ENCODE assay signal across 1 cellular context in the genomic region with DNA sequence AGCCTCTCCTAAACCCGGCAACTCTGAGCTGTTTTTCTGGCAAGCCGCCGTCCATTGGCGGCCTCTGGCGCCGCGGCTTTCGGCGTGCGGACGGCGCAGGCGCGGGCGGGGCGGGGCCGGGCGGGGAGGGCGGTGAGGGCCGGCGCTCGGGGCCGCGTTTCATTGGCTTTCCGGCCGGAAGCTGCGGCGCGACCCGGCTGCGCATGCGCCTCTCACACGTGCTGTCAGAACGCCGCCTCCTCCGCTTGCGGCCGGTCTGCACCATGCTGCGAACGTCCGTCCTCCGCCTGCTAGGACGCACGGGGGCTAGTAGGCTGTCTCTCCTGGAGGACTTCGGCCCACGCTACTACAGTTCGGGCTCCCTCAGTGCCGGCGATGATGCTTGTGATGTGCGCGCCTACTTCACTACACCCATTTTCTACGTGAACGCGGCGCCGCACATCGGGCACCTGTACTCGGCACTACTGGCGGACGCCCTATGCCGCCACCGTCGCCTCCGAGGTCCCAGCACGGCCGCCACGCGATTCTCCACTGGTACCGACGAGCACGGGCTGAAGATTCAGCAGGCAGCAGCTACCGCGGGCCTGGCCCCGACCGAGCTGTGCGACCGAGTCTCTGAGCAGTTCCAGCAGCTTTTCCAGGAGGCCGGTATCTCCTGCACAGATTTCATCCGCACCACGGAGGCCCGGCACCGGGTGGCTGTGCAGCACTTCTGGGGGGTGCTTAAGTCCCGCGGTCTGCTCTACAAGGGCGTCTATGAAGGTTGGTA.
TF ChIP-seq lines count a peak whose summit lies in the region.

Gene MARS2, plus strand, starts transcription at position 227 of the 769 bp plus-strand sequence. Its CDS starts 37 bp downstream, at position 264.

TF ChIP-seq in HepG2, 621 proteins besides CTCF, POLR2A, EP300 and RAD21 (continued from another document and continues in another):
- TF ChIP-seq TFDP1 (CRISPR knock-in tag; IDR thresholded peaks at IDR 0.05; ENCODE audit: borderline replicate concordance), result peak; percentile 81
- no peak for TF ChIP-seq ZMAT3 (CRISPR knock-in tag; conservative IDR thresholded peaks at IDR 0.05)
- TF ChIP-seq, protein P1, sequence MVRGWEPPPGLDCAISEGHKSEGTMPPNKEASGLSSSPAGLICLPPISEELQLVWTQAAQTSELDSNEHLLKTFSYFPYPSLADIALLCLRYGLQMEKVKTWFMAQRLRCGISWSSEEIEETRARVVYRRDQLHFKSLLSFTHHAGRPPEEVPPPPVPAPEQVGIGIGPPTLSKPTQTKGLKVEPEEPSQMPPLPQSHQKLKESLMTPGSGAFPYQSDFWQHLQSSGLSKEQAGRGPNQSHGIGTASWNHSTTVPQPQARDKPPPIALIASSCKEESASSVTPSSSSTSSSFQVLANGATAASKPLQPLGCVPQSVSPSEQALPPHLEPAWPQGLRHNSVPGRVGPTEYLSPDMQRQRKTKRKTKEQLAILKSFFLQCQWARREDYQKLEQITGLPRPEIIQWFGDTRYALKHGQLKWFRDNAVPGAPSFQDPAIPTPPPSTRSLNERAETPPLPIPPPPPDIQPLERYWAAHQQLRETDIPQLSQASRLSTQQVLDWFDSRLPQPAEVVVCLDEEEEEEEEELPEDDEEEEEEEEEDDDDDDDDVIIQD (CRISPR knock-in tag; IDR thresholded peaks at IDR 0.05; ENCODE audit: low read depth), result no peak
- no peak for TF ChIP-seq RAD51 (IDR thresholded peaks at IDR 0.05; ENCODE audit: borderline replicate concordance)
- TF ChIP-seq, protein P2, sequence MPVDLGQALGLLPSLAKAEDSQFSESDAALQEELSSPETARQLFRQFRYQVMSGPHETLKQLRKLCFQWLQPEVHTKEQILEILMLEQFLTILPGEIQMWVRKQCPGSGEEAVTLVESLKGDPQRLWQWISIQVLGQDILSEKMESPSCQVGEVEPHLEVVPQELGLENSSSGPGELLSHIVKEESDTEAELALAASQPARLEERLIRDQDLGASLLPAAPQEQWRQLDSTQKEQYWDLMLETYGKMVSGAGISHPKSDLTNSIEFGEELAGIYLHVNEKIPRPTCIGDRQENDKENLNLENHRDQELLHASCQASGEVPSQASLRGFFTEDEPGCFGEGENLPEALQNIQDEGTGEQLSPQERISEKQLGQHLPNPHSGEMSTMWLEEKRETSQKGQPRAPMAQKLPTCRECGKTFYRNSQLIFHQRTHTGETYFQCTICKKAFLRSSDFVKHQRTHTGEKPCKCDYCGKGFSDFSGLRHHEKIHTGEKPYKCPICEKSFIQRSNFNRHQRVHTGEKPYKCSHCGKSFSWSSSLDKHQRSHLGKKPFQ (CRISPR knock-in tag; IDR thresholded peaks at IDR 0.05; ENCODE audit: insufficient replicate concordance), result no peak
- TF ChIP-seq HES4 (CRISPR knock-in tag; IDR thresholded peaks at IDR 0.05; ENCODE audit: borderline replicate concordance), result peak; percentile 22; the same call in 1 of the 2 replicates
- TF ChIP-seq SP4 (CRISPR knock-in tag; IDR thresholded peaks at IDR 0.05), result peak; percentile 65; the same call in 1 of the 2 replicates
- TF ChIP-seq ZNF790 (CRISPR knock-in tag; IDR thresholded peaks at IDR 0.05; ENCODE audit: borderline replicate concordance), result no peak
- TF ChIP-seq PHF21A (CRISPR knock-in tag; IDR thresholded peaks at IDR 0.05), result peak; percentile 45; the same call in 1 of the 2 replicates
- no peak for TF ChIP-seq ZNF75D (CRISPR knock-in tag; IDR thresholded peaks at IDR 0.05; ENCODE audit: borderline replicate concordance)
- TF ChIP-seq ZFX (CRISPR knock-in tag; IDR thresholded peaks at IDR 0.05; ENCODE audit: low read depth), result peak; percentile 85
- TF ChIP-seq CREM (IDR thresholded peaks at IDR 0.05), result no peak
- TF ChIP-seq CREM (CRISPR knock-in tag; IDR thresholded peaks at IDR 0.05), result no peak
- peak; percentile 71; the same call in 1 of the 2 replicates for TF ChIP-seq GATA4 (IDR thresholded peaks at IDR 0.05; ENCODE audit: borderline replicate concordance, low read depth)
- TF ChIP-seq, protein P3, sequence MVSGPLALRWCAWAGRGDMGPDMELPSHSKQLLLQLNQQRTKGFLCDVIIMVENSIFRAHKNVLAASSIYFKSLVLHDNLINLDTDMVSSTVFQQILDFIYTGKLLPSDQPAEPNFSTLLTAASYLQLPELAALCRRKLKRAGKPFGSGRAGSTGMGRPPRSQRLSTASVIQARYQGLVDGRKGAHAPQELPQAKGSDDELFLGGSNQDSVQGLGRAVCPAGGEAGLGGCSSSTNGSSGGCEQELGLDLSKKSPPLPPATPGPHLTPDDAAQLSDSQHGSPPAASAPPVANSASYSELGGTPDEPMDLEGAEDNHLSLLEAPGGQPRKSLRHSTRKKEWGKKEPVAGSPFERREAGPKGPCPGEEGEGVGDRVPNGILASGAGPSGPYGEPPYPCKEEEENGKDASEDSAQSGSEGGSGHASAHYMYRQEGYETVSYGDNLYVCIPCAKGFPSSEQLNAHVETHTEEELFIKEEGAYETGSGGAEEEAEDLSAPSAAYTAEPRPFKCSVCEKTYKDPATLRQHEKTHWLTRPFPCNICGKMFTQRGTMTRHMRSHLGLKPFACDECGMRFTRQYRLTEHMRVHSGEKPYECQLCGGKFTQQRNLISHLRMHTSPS (CRISPR knock-in tag; IDR thresholded peaks at IDR 0.05; ENCODE audit: low read depth), result peak; percentile 44; the same call in 1 of the 2 replicates
- TF ChIP-seq CEBPZ (IDR thresholded peaks at IDR 0.05; ENCODE audit: low read length), result no peak
- TF ChIP-seq ZNF496 (CRISPR knock-in tag; IDR thresholded peaks at IDR 0.05; ENCODE audit: insufficient replicate concordance), result no peak
- no peak; the same call in 1 of the 2 replicates for TF ChIP-seq STAG1 (CRISPR knock-in tag; IDR thresholded peaks at IDR 0.05)
- TF ChIP-seq, protein P4, sequence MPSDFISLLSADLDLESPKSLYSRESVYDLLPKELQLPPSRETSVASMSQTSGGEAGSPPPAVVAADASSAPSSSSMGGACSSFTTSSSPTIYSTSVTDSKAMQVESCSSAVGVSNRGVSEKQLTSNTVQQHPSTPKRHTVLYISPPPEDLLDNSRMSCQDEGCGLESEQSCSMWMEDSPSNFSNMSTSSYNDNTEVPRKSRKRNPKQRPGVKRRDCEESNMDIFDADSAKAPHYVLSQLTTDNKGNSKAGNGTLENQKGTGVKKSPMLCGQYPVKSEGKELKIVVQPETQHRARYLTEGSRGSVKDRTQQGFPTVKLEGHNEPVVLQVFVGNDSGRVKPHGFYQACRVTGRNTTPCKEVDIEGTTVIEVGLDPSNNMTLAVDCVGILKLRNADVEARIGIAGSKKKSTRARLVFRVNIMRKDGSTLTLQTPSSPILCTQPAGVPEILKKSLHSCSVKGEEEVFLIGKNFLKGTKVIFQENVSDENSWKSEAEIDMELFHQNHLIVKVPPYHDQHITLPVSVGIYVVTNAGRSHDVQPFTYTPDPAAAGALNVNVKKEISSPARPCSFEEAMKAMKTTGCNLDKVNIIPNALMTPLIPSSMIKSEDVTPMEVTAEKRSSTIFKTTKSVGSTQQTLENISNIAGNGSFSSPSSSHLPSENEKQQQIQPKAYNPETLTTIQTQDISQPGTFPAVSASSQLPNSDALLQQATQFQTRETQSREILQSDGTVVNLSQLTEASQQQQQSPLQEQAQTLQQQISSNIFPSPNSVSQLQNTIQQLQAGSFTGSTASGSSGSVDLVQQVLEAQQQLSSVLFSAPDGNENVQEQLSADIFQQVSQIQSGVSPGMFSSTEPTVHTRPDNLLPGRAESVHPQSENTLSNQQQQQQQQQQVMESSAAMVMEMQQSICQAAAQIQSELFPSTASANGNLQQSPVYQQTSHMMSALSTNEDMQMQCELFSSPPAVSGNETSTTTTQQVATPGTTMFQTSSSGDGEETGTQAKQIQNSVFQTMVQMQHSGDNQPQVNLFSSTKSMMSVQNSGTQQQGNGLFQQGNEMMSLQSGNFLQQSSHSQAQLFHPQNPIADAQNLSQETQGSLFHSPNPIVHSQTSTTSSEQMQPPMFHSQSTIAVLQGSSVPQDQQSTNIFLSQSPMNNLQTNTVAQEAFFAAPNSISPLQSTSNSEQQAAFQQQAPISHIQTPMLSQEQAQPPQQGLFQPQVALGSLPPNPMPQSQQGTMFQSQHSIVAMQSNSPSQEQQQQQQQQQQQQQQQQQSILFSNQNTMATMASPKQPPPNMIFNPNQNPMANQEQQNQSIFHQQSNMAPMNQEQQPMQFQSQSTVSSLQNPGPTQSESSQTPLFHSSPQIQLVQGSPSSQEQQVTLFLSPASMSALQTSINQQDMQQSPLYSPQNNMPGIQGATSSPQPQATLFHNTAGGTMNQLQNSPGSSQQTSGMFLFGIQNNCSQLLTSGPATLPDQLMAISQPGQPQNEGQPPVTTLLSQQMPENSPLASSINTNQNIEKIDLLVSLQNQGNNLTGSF (CRISPR knock-in tag; IDR thresholded peaks at IDR 0.05), result 0 out of 2 replicates have a peak, but pooled peaks have one; percentile 8
- TF ChIP-seq, protein P5, sequence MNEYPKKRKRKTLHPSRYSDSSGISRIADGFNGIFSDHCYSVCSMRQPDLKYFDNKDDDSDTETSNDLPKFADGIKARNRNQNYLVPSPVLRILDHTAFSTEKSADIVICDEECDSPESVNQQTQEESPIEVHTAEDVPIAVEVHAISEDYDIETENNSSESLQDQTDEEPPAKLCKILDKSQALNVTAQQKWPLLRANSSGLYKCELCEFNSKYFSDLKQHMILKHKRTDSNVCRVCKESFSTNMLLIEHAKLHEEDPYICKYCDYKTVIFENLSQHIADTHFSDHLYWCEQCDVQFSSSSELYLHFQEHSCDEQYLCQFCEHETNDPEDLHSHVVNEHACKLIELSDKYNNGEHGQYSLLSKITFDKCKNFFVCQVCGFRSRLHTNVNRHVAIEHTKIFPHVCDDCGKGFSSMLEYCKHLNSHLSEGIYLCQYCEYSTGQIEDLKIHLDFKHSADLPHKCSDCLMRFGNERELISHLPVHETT (CRISPR knock-in tag; conservative IDR thresholded peaks at IDR 0.05), result no peak; the same call in 1 of the 2 replicates
- TF ChIP-seq KDM5B (CRISPR knock-in tag; IDR thresholded peaks at IDR 0.05; ENCODE audit: borderline replicate concordance), result peak; percentile 94
- TF ChIP-seq GPN1 (CRISPR knock-in tag; IDR thresholded peaks at IDR 0.05; ENCODE audit: borderline replicate concordance), result no peak; the same call in 1 of the 2 replicates
- no peak for TF ChIP-seq CBX2 (IDR thresholded peaks at IDR 0.05; ENCODE audit: low read depth, low read length)
- TF ChIP-seq CBX2 (CRISPR knock-in tag; IDR thresholded peaks at IDR 0.05; ENCODE audit: low read depth), result no peak
- no peak for TF ChIP-seq JDP2 (CRISPR knock-in tag; IDR thresholded peaks at IDR 0.05; ENCODE audit: borderline replicate concordance)
- no peak for TF ChIP-seq NFIB (CRISPR knock-in tag; IDR thresholded peaks at IDR 0.05; ENCODE audit: borderline replicate concordance)
- TF ChIP-seq, protein P6, sequence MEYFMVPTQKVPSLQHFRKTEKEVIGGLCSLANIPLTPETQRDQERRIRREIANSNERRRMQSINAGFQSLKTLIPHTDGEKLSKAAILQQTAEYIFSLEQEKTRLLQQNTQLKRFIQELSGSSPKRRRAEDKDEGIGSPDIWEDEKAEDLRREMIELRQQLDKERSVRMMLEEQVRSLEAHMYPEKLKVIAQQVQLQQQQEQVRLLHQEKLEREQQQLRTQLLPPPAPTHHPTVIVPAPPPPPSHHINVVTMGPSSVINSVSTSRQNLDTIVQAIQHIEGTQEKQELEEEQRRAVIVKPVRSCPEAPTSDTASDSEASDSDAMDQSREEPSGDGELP (IDR thresholded peaks at IDR 0.05; ENCODE audit: borderline replicate concordance, low read depth), result no peak
- no peak for TF ChIP-seq RCOR2 (CRISPR knock-in tag; IDR thresholded peaks at IDR 0.05)
- TF ChIP-seq ZNF782 (CRISPR knock-in tag; IDR thresholded peaks at IDR 0.05; ENCODE audit: borderline replicate concordance), result peak; percentile 84; the same call in 1 of the 2 replicates
- TF ChIP-seq SIN3A (IDR thresholded peaks at IDR 0.05; ENCODE audit: borderline replicate concordance, low read depth, low read length), result peak; percentile 98
- peak; percentile 95 for TF ChIP-seq TGIF2 (CRISPR knock-in tag; IDR thresholded peaks at IDR 0.05)
- 0 out of 2 replicates have a peak, but pooled peaks have one; percentile 51 for TF ChIP-seq ZNF224 (CRISPR knock-in tag; IDR thresholded peaks at IDR 0.05)
- no peak for TF ChIP-seq MED13 (CRISPR knock-in tag; IDR thresholded peaks at IDR 0.05)
- TF ChIP-seq FOXC1 (CRISPR knock-in tag; IDR thresholded peaks at IDR 0.05; ENCODE audit: borderline replicate concordance), result peak; percentile 61; the same call in 1 of the 2 replicates
- peak; percentile 83 for TF ChIP-seq ARHGAP35 (CRISPR knock-in tag; IDR thresholded peaks at IDR 0.05; ENCODE audit: borderline replicate concordance)
- peak; percentile 73 for TF ChIP-seq SP2 (CRISPR knock-in tag; IDR thresholded peaks at IDR 0.05)
- no peak for TF ChIP-seq NFRKB (IDR thresholded peaks at IDR 0.05)
- no peak for TF ChIP-seq ATF3 (CRISPR knock-in tag; IDR thresholded peaks at IDR 0.05)
- peak; percentile 84; the same call in 1 of the 2 replicates for TF ChIP-seq HOXA3 (CRISPR knock-in tag; IDR thresholded peaks at IDR 0.05)
- TF ChIP-seq SOX6 (IDR thresholded peaks at IDR 0.05), result no peak
- TF ChIP-seq SOX6 (CRISPR knock-in tag; IDR thresholded peaks at IDR 0.05), result peak; percentile 69
- no peak; the same call in 1 of the 2 replicates for TF ChIP-seq PPARG (CRISPR knock-in tag; conservative IDR thresholded peaks at IDR 0.05)
- TF ChIP-seq NBN (conservative IDR thresholded peaks at IDR 0.05), result no peak
